1 cellular context compared by ENCODE assay signal in genomic region chr2:69588945-69589344, GRCh38.
TF ChIP-seq lines count a peak whose summit lies in the region.

No MANE protein-coding gene starts in this region.

TF ChIP-seq in HepG2, 621 proteins besides CTCF, POLR2A, EP300 and RAD21 (continues in another document):
- TF ChIP-seq ZNF850 (CRISPR knock-in tag; conservative IDR thresholded peaks at IDR 0.05) = no peak
- TF ChIP-seq ATRX (CRISPR knock-in tag; IDR thresholded peaks at IDR 0.05; ENCODE audit: borderline replicate concordance) = no peak
- peak; percentile 35; the same call in 1 of the 2 replicates for TF ChIP-seq RXRB (CRISPR knock-in tag; IDR thresholded peaks at IDR 0.05; ENCODE audit: borderline replicate concordance)
- TF ChIP-seq, protein P1, sequence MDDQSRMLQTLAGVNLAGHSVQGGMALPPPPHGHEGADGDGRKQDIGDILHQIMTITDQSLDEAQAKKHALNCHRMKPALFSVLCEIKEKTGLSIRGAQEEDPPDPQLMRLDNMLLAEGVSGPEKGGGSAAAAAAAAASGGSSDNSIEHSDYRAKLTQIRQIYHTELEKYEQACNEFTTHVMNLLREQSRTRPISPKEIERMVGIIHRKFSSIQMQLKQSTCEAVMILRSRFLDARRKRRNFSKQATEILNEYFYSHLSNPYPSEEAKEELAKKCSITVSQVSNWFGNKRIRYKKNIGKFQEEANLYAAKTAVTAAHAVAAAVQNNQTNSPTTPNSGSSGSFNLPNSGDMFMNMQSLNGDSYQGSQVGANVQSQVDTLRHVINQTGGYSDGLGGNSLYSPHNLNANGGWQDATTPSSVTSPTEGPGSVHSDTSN (CRISPR knock-in tag; IDR thresholded peaks at IDR 0.05; ENCODE audit: borderline replicate concordance) = no peak
- no peak for TF ChIP-seq ZBTB21 (CRISPR knock-in tag; IDR thresholded peaks at IDR 0.05)
- no peak for TF ChIP-seq ZNF333 (CRISPR knock-in tag; IDR thresholded peaks at IDR 0.05; ENCODE audit: borderline replicate concordance)
- no peak for TF ChIP-seq TERF1 (CRISPR knock-in tag; IDR thresholded peaks at IDR 0.05)
- TF ChIP-seq NCOR1 (IDR thresholded peaks at IDR 0.05; ENCODE audit: borderline replicate concordance, low read length) = peak; percentile 57; the same call in 1 of the 2 replicates
- no peak for TF ChIP-seq ZNF605 (CRISPR knock-in tag; IDR thresholded peaks at IDR 0.05)
- TF ChIP-seq ZNF577 (CRISPR knock-in tag; IDR thresholded peaks at IDR 0.05; ENCODE audit: borderline replicate concordance, low read depth) = no peak
- no peak for TF ChIP-seq PAX8 (CRISPR knock-in tag; IDR thresholded peaks at IDR 0.05; ENCODE audit: borderline replicate concordance)
- TF ChIP-seq HOMEZ (CRISPR knock-in tag; IDR thresholded peaks at IDR 0.05; ENCODE audit: low read depth) = no peak
- no peak for TF ChIP-seq NFYC (CRISPR knock-in tag; IDR thresholded peaks at IDR 0.05)
- TF ChIP-seq IRF2 (CRISPR knock-in tag; IDR thresholded peaks at IDR 0.05) = no peak
- TF ChIP-seq RARA (CRISPR knock-in tag; IDR thresholded peaks at IDR 0.05) = 0 out of 2 replicates have a peak, but pooled peaks have one; percentile 19
- no peak for TF ChIP-seq ZNF709 (CRISPR knock-in tag; IDR thresholded peaks at IDR 0.05)
- TF ChIP-seq TBL1XR1 (IDR thresholded peaks at IDR 0.05; ENCODE audit: borderline replicate concordance, low read length, partially characterized antibody) = no peak
- no peak for TF ChIP-seq MAF1 (CRISPR knock-in tag; IDR thresholded peaks at IDR 0.05; ENCODE audit: borderline replicate concordance)
- no peak for TF ChIP-seq ZNF563 (CRISPR knock-in tag; IDR thresholded peaks at IDR 0.05)
- TF ChIP-seq DNMT3B (CRISPR knock-in tag; conservative IDR thresholded peaks at IDR 0.05) = no peak
- TF ChIP-seq, protein P2, sequence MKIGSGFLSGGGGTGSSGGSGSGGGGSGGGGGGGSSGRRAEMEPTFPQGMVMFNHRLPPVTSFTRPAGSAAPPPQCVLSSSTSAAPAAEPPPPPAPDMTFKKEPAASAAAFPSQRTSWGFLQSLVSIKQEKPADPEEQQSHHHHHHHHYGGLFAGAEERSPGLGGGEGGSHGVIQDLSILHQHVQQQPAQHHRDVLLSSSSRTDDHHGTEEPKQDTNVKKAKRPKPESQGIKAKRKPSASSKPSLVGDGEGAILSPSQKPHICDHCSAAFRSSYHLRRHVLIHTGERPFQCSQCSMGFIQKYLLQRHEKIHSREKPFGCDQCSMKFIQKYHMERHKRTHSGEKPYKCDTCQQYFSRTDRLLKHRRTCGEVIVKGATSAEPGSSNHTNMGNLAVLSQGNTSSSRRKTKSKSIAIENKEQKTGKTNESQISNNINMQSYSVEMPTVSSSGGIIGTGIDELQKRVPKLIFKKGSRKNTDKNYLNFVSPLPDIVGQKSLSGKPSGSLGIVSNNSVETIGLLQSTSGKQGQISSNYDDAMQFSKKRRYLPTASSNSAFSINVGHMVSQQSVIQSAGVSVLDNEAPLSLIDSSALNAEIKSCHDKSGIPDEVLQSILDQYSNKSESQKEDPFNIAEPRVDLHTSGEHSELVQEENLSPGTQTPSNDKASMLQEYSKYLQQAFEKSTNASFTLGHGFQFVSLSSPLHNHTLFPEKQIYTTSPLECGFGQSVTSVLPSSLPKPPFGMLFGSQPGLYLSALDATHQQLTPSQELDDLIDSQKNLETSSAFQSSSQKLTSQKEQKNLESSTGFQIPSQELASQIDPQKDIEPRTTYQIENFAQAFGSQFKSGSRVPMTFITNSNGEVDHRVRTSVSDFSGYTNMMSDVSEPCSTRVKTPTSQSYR (CRISPR knock-in tag; IDR thresholded peaks at IDR 0.05; ENCODE audit: borderline replicate concordance) = no peak
- no peak for TF ChIP-seq CBX2 (IDR thresholded peaks at IDR 0.05; ENCODE audit: low read depth, low read length)
- TF ChIP-seq CBX2 (CRISPR knock-in tag; IDR thresholded peaks at IDR 0.05; ENCODE audit: low read depth) = no peak
- 0 out of 2 replicates have a peak, but pooled peaks have one; percentile 17 for TF ChIP-seq ARID5B (CRISPR knock-in tag; IDR thresholded peaks at IDR 0.05)
- TF ChIP-seq CEBPG (CRISPR knock-in tag; IDR thresholded peaks at IDR 0.05) = no peak
- no peak for TF ChIP-seq DR1 (CRISPR knock-in tag; IDR thresholded peaks at IDR 0.05)
- TF ChIP-seq, protein P3, sequence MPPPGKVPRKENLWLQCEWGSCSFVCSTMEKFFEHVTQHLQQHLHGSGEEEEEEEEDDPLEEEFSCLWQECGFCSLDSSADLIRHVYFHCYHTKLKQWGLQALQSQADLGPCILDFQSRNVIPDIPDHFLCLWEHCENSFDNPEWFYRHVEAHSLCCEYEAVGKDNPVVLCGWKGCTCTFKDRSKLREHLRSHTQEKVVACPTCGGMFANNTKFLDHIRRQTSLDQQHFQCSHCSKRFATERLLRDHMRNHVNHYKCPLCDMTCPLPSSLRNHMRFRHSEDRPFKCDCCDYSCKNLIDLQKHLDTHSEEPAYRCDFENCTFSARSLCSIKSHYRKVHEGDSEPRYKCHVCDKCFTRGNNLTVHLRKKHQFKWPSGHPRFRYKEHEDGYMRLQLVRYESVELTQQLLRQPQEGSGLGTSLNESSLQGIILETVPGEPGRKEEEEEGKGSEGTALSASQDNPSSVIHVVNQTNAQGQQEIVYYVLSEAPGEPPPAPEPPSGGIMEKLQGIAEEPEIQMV (CRISPR knock-in tag; IDR thresholded peaks at IDR 0.05; ENCODE audit: low read depth) = no peak
- no peak for TF ChIP-seq ZIK1 (CRISPR knock-in tag; IDR thresholded peaks at IDR 0.05; ENCODE audit: borderline replicate concordance, low read depth)
- no peak for TF ChIP-seq ARNT2 (CRISPR knock-in tag; IDR thresholded peaks at IDR 0.05; ENCODE audit: low read depth)
- TF ChIP-seq GTF3A (CRISPR knock-in tag; conservative IDR thresholded peaks at IDR 0.05) = no peak
- TF ChIP-seq NFIC (IDR thresholded peaks at IDR 0.05; ENCODE audit: low read length) = no peak
- TF ChIP-seq HNF4A (CRISPR knock-in tag; IDR thresholded peaks at IDR 0.05) = peak; percentile 84
- no peak for TF ChIP-seq SMYD3 (CRISPR knock-in tag; IDR thresholded peaks at IDR 0.05)
- no peak for TF ChIP-seq ZFP41 (CRISPR knock-in tag; IDR thresholded peaks at IDR 0.05; ENCODE audit: borderline replicate concordance)
- no peak for TF ChIP-seq EED (CRISPR knock-in tag; IDR thresholded peaks at IDR 0.05)
- TF ChIP-seq NR2F1 (CRISPR knock-in tag; IDR thresholded peaks at IDR 0.05) = peak; percentile 44 to 64; a peak in 2 of 4 replicates
- TF ChIP-seq SETDB1 (CRISPR knock-in tag; IDR thresholded peaks at IDR 0.05; ENCODE audit: borderline replicate concordance) = no peak
- TF ChIP-seq RBAK (CRISPR knock-in tag; IDR thresholded peaks at IDR 0.05) = no peak
- no peak for TF ChIP-seq ZNF782 (CRISPR knock-in tag; IDR thresholded peaks at IDR 0.05; ENCODE audit: borderline replicate concordance)
- no peak for TF ChIP-seq TEAD2 (CRISPR knock-in tag; IDR thresholded peaks at IDR 0.05)
- TF ChIP-seq HCFC1 (IDR thresholded peaks at IDR 0.05; ENCODE audit: low read depth, low read length) = no peak
- no peak for TF ChIP-seq FLYWCH1 (CRISPR knock-in tag; IDR thresholded peaks at IDR 0.05)
- no peak for TF ChIP-seq ARID3A (IDR thresholded peaks at IDR 0.05; ENCODE audit: low read depth, low read length)
- no peak for TF ChIP-seq ZNF672 (CRISPR knock-in tag; IDR thresholded peaks at IDR 0.05)
- no peak for TF ChIP-seq MIXL1 (CRISPR knock-in tag; IDR thresholded peaks at IDR 0.05)
- TF ChIP-seq, protein P4, sequence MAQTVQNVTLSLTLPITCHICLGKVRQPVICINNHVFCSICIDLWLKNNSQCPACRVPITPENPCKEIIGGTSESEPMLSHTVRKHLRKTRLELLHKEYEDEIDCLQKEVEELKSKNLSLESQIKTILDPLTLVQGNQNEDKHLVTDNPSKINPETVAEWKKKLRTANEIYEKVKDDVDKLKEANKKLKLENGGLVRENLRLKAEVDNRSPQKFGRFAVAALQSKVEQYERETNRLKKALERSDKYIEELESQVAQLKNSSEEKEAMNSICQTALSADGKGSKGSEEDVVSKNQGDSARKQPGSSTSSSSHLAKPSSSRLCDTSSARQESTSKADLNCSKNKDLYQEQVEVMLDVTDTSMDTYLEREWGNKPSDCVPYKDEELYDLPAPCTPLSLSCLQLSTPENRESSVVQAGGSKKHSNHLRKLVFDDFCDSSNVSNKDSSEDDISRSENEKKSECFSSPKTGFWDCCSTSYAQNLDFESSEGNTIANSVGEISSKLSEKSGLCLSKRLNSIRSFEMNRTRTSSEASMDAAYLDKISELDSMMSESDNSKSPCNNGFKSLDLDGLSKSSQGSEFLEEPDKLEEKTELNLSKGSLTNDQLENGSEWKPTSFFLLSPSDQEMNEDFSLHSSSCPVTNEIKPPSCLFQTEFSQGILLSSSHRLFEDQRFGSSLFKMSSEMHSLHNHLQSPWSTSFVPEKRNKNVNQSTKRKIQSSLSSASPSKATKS (CRISPR knock-in tag; IDR thresholded peaks at IDR 0.05) = no peak
- TF ChIP-seq EHMT2 (IDR thresholded peaks at IDR 0.05; ENCODE audit: borderline replicate concordance, low read depth, low read length) = peak; percentile 36; the same call in 1 of the 2 replicates
- no peak for TF ChIP-seq ZNF816 (CRISPR knock-in tag; IDR thresholded peaks at IDR 0.05; ENCODE audit: borderline replicate concordance)
- TF ChIP-seq ZNF703 (CRISPR knock-in tag; IDR thresholded peaks at IDR 0.05; ENCODE audit: borderline replicate concordance) = no peak
- TF ChIP-seq NR2F6 (IDR thresholded peaks at IDR 0.05) = peak; percentile 41
- TF ChIP-seq NR2F6 (CRISPR knock-in tag; IDR thresholded peaks at IDR 0.05) = no peak
- TF ChIP-seq MXD3 (CRISPR knock-in tag; IDR thresholded peaks at IDR 0.05) = no peak
- no peak for TF ChIP-seq ZBTB14 (CRISPR knock-in tag; IDR thresholded peaks at IDR 0.05)
- no peak for TF ChIP-seq SATB2 (CRISPR knock-in tag; IDR thresholded peaks at IDR 0.05)
